Comparison of ENCODE assay signal across 29 cellular contexts in the genomic region with DNA sequence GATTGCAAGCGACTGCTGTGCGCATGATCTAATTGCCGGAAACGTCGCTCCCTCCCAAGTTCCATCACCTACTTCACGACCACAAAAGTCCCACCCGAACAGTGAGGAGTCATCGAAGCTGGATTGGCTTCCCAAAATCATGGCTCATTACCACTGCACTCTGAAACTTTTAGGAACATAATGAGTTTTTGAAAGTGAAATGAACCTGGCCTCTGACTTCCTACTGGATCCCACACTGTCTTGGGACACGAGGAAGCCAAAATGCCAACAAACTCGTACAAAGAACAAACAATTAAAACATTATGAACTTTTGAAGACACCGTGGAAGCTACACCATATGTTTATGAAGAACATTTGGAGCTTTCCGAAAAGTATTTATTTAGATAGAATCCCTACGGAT.
"Had no signal": no experiment of that assay in that cellular context is flagged by ENCODE, and none has a peak within 500 bp of the region (broad histone marks: within the 10 kb centered on the region; RNA-seq: fewer than 3 reads in every experiment).

No MANE protein-coding gene starts in this region.

- DNase-seq: naive B cell; naive thymus-derived CD4-positive, alpha-beta T cell; naive thymus-derived CD8-positive, alpha-beta T cell; natural killer cell; nephron progenitor cell; nucleus accumbens; occipital lobe; ovary; pancreas; posterior cingulate gyrus; psoas muscle; retina; right cardiac atrium; right lobe of liver; sigmoid colon; small intestine; spleen; stimulated activated CD4-positive, alpha-beta T cell treated with anti-CD3 and anti-CD28 coated beads, Interleukin-12 subunit alpha, Interleukin-12 subunit beta, amount 100 ng/mL, for 4 hours; stimulated activated CD4-positive, alpha-beta T cell treated with anti-CD3 and anti-CD28 coated beads, Interleukin-15, amount 100 ng/mL, for 24 hours; stimulated activated CD4-positive, alpha-beta T cell treated with anti-CD3 and anti-CD28 coated beads, Interleukin-1b, Interleukin-23, amount 100 ng/mL, for 48 hours; stimulated activated CD4-positive, alpha-beta T cell treated with anti-CD3 and anti-CD28 coated beads, Interleukin-2, amount 100 ng/mL, for 24 hours had no signal

- ATAC-seq: naive thymus-derived CD4-positive, alpha-beta T cell; naive thymus-derived CD8-positive, alpha-beta T cell; natural killer cell; natural killer cell treated with Interleukin-12 subunit alpha and Interleukin-12 subunit beta and Interleukin-15 and Interleukin-18, amount 100 ng/mL, for 72 hours; pancreas; psoas muscle; right cardiac atrium; right lobe of liver had no signal

- H3K36me3 ChIP-seq: neural progenitor cell, neutrophil, ovary, pancreas, prostate gland, right atrium auricular region, right lobe of liver, sigmoid colon, spleen had no signal

- H3K27ac ChIP-seq: neural progenitor cell, neutrophil, ovary, pancreas, parathyroid adenoma, prostate gland, psoas muscle, right atrium auricular region, right lobe of liver, sigmoid colon, skin epidermis, spleen had no signal

- H3K4me3 ChIP-seq: neural progenitor cell, ovary, pancreas, prostate gland, psoas muscle, right atrium auricular region, right lobe of liver, sigmoid colon, skin epidermis, smooth muscle cell, spleen had no signal

- H3K27me3 ChIP-seq: neural progenitor cell, neutrophil, ovary, pancreas, right atrium auricular region, right lobe of liver, sigmoid colon, spleen had no signal

- H3K9me3 ChIP-seq: neutrophil, ovary, pancreas, prostate gland, psoas muscle, right atrium auricular region, right lobe of liver, sigmoid colon, spleen had no signal

- H3K4me1 ChIP-seq: pancreas, parathyroid adenoma, prostate gland, psoas muscle, right atrium auricular region, right lobe of liver, sigmoid colon, spleen had no signal
